ENCODE assay signal across 1 cellular context in genomic region chr11:111531687-111532364, GRCh38.
TF ChIP-seq lines count a peak whose summit lies in the region.

No MANE protein-coding gene starts in this region.

TF ChIP-seq in IMR-90, 13 proteins besides CTCF, POLR2A, EP300 and RAD21 (continued from another document):
- TF ChIP-seq SMC3 (IDR thresholded peaks at IDR 0.05; ENCODE audit: low read depth, low read length) (no peak), CEBPB (IDR thresholded peaks at IDR 0.05; ENCODE audit: low read depth, low read length) (no peak)
